Comparison of ENCODE assay signal across 8 cellular contexts in genomic region chr6:89829591-89830384, GRCh38. TPM values are rescaled to one million over a fixed set of nuclear protein-coding genes. Genes with fewer than 3 reads are reported as not detected.
A peak's percentile ranks its signal among the peaks of the same experiment; 100 is the strongest.
DNase-seq lines count a peak whose midpoint lies in the region; ATAC-seq and TF ChIP-seq lines count a peak whose summit lies in the region.

CASP8AP2 (plus strand) TSS chr6:89829880.

- H4K20me1 ChIP-seq in BLaER1, result no peaks in the 10 kb centered on the region

- H3K9me3 ChIP-seq in BLaER1 (no peaks in the 10 kb centered on the region), left lung (no peaks in the 10 kb centered on the region)

- H3K4me3 Mint-ChIP-seq in activated CD4-positive, alpha-beta T cell treated with anti-CD3 and anti-CD28 coated beads, Interleukin-2, amount 10 ng/mL, durations not matched to agents 7 days and 5 days, result peak within 1 kb of the TSS; percentile 100

- intact Hi-C loops in left lung (cut with DNase I), result no loop called here

- H3K4me1 ChIP-seq in BLaER1 (peaks cover 15% of the 10 kb centered on the region), left lung (peaks cover 8 to 13% of the 10 kb centered on the region in 2 donors)

- POLR2A ChIA-PET in activated CD4-positive, alpha-beta T cell treated with anti-CD3 and anti-CD28 coated beads, Interleukin-2, amount 10 ng/mL, durations not matched to agents 7 days and 5 days (lab: Charles Lee), result interaction anchor here (0.6 to 1.4 kb wide), 5 partner anchors 10 to 455 kb away, joined by 4 to 10 read pairs (median 5); partner anchors contain the start of gene MDN1

- H3K9ac ChIP-seq in BLaER1, result peak within 1 kb of the TSS; percentile 85

- no peaks in the 10 kb centered on the region for H3K27me3 Mint-ChIP-seq in activated CD4-positive, alpha-beta T cell treated with anti-CD3 and anti-CD28 coated beads, Interleukin-2, amount 10 ng/mL, durations not matched to agents 7 days and 5 days

- TF ChIP-seq CTCF in left lung (IDR thresholded peaks at IDR 0.05), result no peak

- no peaks in the 10 kb centered on the region for H3K9me3 Mint-ChIP-seq in activated CD4-positive, alpha-beta T cell treated with anti-CD3 and anti-CD28 coated beads, Interleukin-2, amount 10 ng/mL, durations not matched to agents 7 days and 5 days

- peaks cover 38% of the 10 kb centered on the region for H3K36me3 Mint-ChIP-seq in activated CD4-positive, alpha-beta T cell treated with anti-CD3 and anti-CD28 coated beads, Interleukin-2, amount 10 ng/mL, durations not matched to agents 7 days and 5 days (ENCODE audit: low read depth)

- H3K4me3 ChIP-seq in BLaER1 (peak within 1 kb of the TSS; percentile 80), left lung (peak within 1 kb of the TSS; percentile 76 to 79)

- H3K36me3 ChIP-seq in BLaER1 (0 out of 2 replicates have a peak, but pooled peaks cover 10% of the 10 kb centered on the region), left lung (peaks cover 0 to 14% of the 10 kb centered on the region in 2 donors)

- peak; percentile 96 for ATAC-seq in GM19328 (IDR thresholded peaks at IDR 0.05; ENCODE audit: unreplicated experiment)
- ATAC-seq in HG03520 (IDR thresholded peaks at IDR 0.05; ENCODE audit: unreplicated experiment), result peak; percentile 97
- ATAC-seq in left lung, result peak; percentile 98

- no peaks in the 10 kb centered on the region for H3K27me3 ChIP-seq in BLaER1
- H3K27me3 ChIP-seq in left lung, result no peaks in the 10 kb centered on the region

- peaks cover 36% of the 10 kb centered on the region for H3K4me1 Mint-ChIP-seq in activated CD4-positive, alpha-beta T cell treated with anti-CD3 and anti-CD28 coated beads, Interleukin-2, amount 10 ng/mL, durations not matched to agents 7 days and 5 days

- H3K27ac ChIP-seq in BLaER1, result peak within 1 kb of the TSS; percentile 79
- peak within 1 kb of the TSS; percentile 91 for H3K27ac ChIP-seq in left lung

- DNase-seq in NCI-H69 (lab: John Stamatoyannopoulos, UW) (peak; percentile 100), dedifferentiated amniotic fluid mesenchymal stem cell (ENCODE audit: extremely low spot score) (peak; percentile 99), left lung (peak; percentile 93 to 97)
- DNase-seq in activated CD4-positive, alpha-beta T cell treated with anti-CD3 and anti-CD28 coated beads, Interleukin-2, amount 10 ng/mL, durations not matched to agents 7 days and 5 days, result peak; percentile 97
- DNase-seq in stimulated activated CD4-positive, alpha-beta T cell treated with anti-CD3 and anti-CD28 coated beads, Interleukin-2, amount 100 ng/mL, for 48 hours, result peak; percentile 88 to 91

- peak within 1 kb of the TSS; percentile 97 for H3K27ac Mint-ChIP-seq in activated CD4-positive, alpha-beta T cell treated with anti-CD3 and anti-CD28 coated beads, Interleukin-2, amount 10 ng/mL, durations not matched to agents 7 days and 5 days

- CTCF ChIA-PET in activated CD4-positive, alpha-beta T cell treated with anti-CD3 and anti-CD28 coated beads, Interleukin-2, amount 10 ng/mL, durations not matched to agents 7 days and 5 days (lab: Charles Lee), result interaction anchor here (0.7 to 2.0 kb wide), 7 partner anchors 10 to 649 kb away, joined by 3 to 11 read pairs (median 3); partner anchors contain the start of genes ANKRD6 and MDN1

- H3K4me2 ChIP-seq in BLaER1, result peak within 1 kb of the TSS; percentile 80

RNA-seq across cellular contexts. Expression of gene CASP8AP2, which starts in this region (rescaled TPM):
- total RNA-seq in activated CD4-positive, alpha-beta T cell treated with anti-CD3 and anti-CD28 coated beads, Interleukin-2, amount 10 ng/mL, durations not matched to agents 7 days and 5 days, result 10 to 100 TPM; 45.1 to 49.6 TPM
- total RNA-seq in left lung, result 10 to 100 TPM; 15.9 to 16.4 TPM

Comparison
In these comparisons a context has a peak if more than half of its experiments do, and no peak if none do; other contexts are left out.
1. Peak in every context shown above with its lines: DNase-seq, ATAC-seq, H3K4me3 ChIP-seq and H3K27ac ChIP-seq.